18 cellular contexts compared by ENCODE assay signal in the genomic region with DNA sequence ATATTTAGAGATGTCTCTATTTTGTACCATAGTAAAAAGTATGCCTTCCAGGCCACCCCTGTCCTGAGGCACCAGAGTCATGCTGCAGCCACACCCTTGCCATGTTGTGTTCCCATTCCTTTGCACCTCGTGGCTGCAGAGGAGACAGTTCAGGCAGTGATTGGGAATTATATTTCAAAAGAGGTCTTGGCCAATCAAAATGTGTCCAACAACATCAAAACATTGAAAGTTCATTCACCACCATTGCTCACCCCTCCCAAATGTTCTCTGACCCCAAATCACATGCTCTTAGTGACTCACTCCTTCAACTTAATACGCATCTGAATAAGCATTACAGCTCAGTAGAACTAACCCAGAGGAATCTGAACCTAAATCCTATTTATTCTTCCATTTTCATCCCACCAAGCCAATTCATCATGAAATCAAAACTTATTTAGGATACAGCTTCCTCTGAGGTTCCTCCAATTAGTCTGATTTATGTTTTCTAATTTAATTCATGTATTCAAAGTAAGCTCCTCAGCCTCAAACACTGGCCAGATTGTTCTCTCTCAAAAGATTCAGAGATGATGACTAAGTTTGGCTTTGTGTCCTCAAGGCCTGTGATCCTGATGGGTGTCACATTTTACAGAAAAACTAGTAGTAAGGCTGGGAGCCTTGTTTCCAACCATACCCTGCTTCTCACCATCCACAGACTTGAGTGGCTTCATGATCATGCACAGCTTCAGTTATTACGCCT.
DNase-seq lines count a peak whose midpoint lies in the region; ATAC-seq and TF ChIP-seq lines count a peak whose summit lies in the region.
"Had no signal": no experiment of that assay in that cellular context is flagged by ENCODE, and none has a peak within 500 bp of the region (broad histone marks: within the 10 kb centered on the region; RNA-seq: fewer than 3 reads in every experiment).

No MANE protein-coding gene starts in this region.

- no peak overlapping the region for H3K4me3 ChIP-seq in gastrocnemius medialis

- no peaks in the 10 kb centered on the region for H3K27me3 Mint-ChIP-seq in activated CD8-positive, alpha-beta T cell treated with anti-CD3 and anti-CD28 coated beads, Interleukin-2, amount 10 ng/mL, durations not matched to agents 7 days and 5 days (ENCODE audit: low read depth)
- H3K27me3 Mint-ChIP-seq: activated naive CD8-positive, alpha-beta T cell treated with anti-CD3 and anti-CD28 coated beads, Interleukin-2, amount 10 ng/mL, durations not matched to agents 7 days and 5 days; central memory CD8-positive, alpha-beta T cell had no signal

- H3K27me3 ChIP-seq in gastrocnemius medialis, result no peaks in the 10 kb centered on the region

- in situ Hi-C loops in gastrocnemius medialis (cut with MboI; ENCODE audit: low sequenced_read_pairs in 4 of 4), result no loop called here

- peak overlapping the region in 1 of 4 donors; percentile 12 for H3K27ac ChIP-seq in gastrocnemius medialis

- POLR2A ChIA-PET in activated CD8-positive, alpha-beta T cell treated with anti-CD3 and anti-CD28 coated beads, Interleukin-2, amount 10 ng/mL, durations not matched to agents 7 days and 5 days (lab: Charles Lee), result no interaction called here

- H3K27ac Mint-ChIP-seq in activated CD8-positive, alpha-beta T cell treated with anti-CD3 and anti-CD28 coated beads, Interleukin-2, amount 10 ng/mL, durations not matched to agents 7 days and 5 days, result no peak overlapping the region
- H3K27ac Mint-ChIP-seq: activated naive CD8-positive, alpha-beta T cell treated with anti-CD3 and anti-CD28 coated beads, Interleukin-2, amount 10 ng/mL, durations not matched to agents 7 days and 5 days; HFFc6 had no signal

- TF ChIP-seq POLR2A in gastrocnemius medialis (IDR thresholded peaks at IDR 0.05), result no peak

- DNase-seq in GM04503 (ENCODE audit: low read depth) (peak; percentile 16), SW480 (ENCODE audit: low spot score) (peak; percentile 42), fibroblast of peridontal ligament (ENCODE audit: extremely low read depth) (peak; percentile 68), gastrocnemius medialis (peak in 1 of 2 donors; percentile 18), NCI-H345 (lab: John Stamatoyannopoulos, UW) (no peak)
- DNase-seq in activated naive CD4-positive, alpha-beta T cell (lab: John Stamatoyannopoulos, UW), result no peak
- DNase-seq in activated CD8-positive, alpha-beta T cell treated with anti-CD3 and anti-CD28 coated beads, Interleukin-2, amount 10 ng/mL, durations not matched to agents 7 days and 5 days, result no peak
- DNase-seq: activated CD4-positive, alpha-beta T cell treated with anti-CD3 and anti-CD28 coated beads for 4 hours; activated naive CD8-positive, alpha-beta T cell treated with anti-CD3 and anti-CD28 coated beads, Interleukin-2, amount 10 ng/mL, durations not matched to agents 7 days and 5 days; activated T-cell treated with anti-CD3 and anti-CD28 coated beads, Interleukin-2, amount 50 U/mL, for 1 hour; HFFc6; NCI-H1417 treated with DMSO at 0.1 percent for 48 hours; nucleus accumbens; SIG-M5; stimulated activated naive CD4-positive, alpha-beta T cell; T-helper 9 cell had no signal

- peak; percentile 47 to 68 for ATAC-seq in gastrocnemius medialis
- ATAC-seq in activated CD8-positive, alpha-beta T cell treated with anti-CD3 and anti-CD28 coated beads, Interleukin-2, amount 10 ng/mL, durations not matched to agents 7 days and 5 days, result no peak
- no peak for ATAC-seq in activated CD4-positive, CD25-positive, alpha-beta regulatory T cell treated with anti-CD3 and anti-CD28 coated beads, Interleukin-2, amount 50 U/mL, for 24 hours

- CTCF ChIA-PET in activated CD8-positive, alpha-beta T cell treated with anti-CD3 and anti-CD28 coated beads, Interleukin-2, amount 10 ng/mL, durations not matched to agents 7 days and 5 days (lab: Charles Lee), result no interaction called here

- no peak for TF ChIP-seq CTCF in gastrocnemius medialis (IDR thresholded peaks at IDR 0.05 in 4 of 5, conservative IDR thresholded peaks at IDR 0.05 in 1 of 5)

- no peaks in the 10 kb centered on the region for H3K4me1 Mint-ChIP-seq in activated CD8-positive, alpha-beta T cell treated with anti-CD3 and anti-CD28 coated beads, Interleukin-2, amount 10 ng/mL, durations not matched to agents 7 days and 5 days (ENCODE audit: low read depth)
- H3K4me1 Mint-ChIP-seq: activated naive CD8-positive, alpha-beta T cell treated with anti-CD3 and anti-CD28 coated beads, Interleukin-2, amount 10 ng/mL, durations not matched to agents 7 days and 5 days; central memory CD8-positive, alpha-beta T cell had no signal

- no peaks in the 10 kb centered on the region for H3K36me3 Mint-ChIP-seq in activated CD8-positive, alpha-beta T cell treated with anti-CD3 and anti-CD28 coated beads, Interleukin-2, amount 10 ng/mL, durations not matched to agents 7 days and 5 days (ENCODE audit: low read depth)
- H3K36me3 Mint-ChIP-seq: activated naive CD8-positive, alpha-beta T cell treated with anti-CD3 and anti-CD28 coated beads, Interleukin-2, amount 10 ng/mL, durations not matched to agents 7 days and 5 days had no signal

- no peaks in the 10 kb centered on the region for H3K4me1 ChIP-seq in gastrocnemius medialis

- H3K4me3 Mint-ChIP-seq in activated CD8-positive, alpha-beta T cell treated with anti-CD3 and anti-CD28 coated beads, Interleukin-2, amount 10 ng/mL, durations not matched to agents 7 days and 5 days, result no peak overlapping the region
- H3K4me3 Mint-ChIP-seq: activated naive CD8-positive, alpha-beta T cell treated with anti-CD3 and anti-CD28 coated beads, Interleukin-2, amount 10 ng/mL, durations not matched to agents 7 days and 5 days; central memory CD8-positive, alpha-beta T cell; HFFc6 had no signal

- H3K9me3 ChIP-seq in gastrocnemius medialis, result peaks cover 0 to 6% (median 3%) of the 10 kb centered on the region in 3 donors

- no peaks in the 10 kb centered on the region for H3K36me3 ChIP-seq in gastrocnemius medialis

- peaks cover 4% of the 10 kb centered on the region for H3K9me3 Mint-ChIP-seq in activated CD8-positive, alpha-beta T cell treated with anti-CD3 and anti-CD28 coated beads, Interleukin-2, amount 10 ng/mL, durations not matched to agents 7 days and 5 days (ENCODE audit: insufficient read depth)

- intact Hi-C loops in gastrocnemius medialis (cut with DNase I; ENCODE audit: low total_unique reads), result no loop called here

Comparison
In these comparisons a context has a peak if more than half of its experiments do, and no peak if none do; other contexts are left out.
1. DNase-seq: peak in GM04503 (single experiment), SW480 (single experiment) and fibroblast of peridontal ligament (single experiment); none in activated naive CD4-positive, alpha-beta T cell (0 of 4), activated CD8-positive, alpha-beta T cell treated with anti-CD3 and anti-CD28 coated beads, Interleukin-2, amount 10 ng/mL, durations not matched to agents 7 days and 5 days (single experiment) and NCI-H345 (single experiment).
2. ATAC-seq: peak in gastrocnemius medialis (2 of 2); none in activated CD8-positive, alpha-beta T cell treated with anti-CD3 and anti-CD28 coated beads, Interleukin-2, amount 10 ng/mL, durations not matched to agents 7 days and 5 days (single experiment) and activated CD4-positive, CD25-positive, alpha-beta regulatory T cell treated with anti-CD3 and anti-CD28 coated beads, Interleukin-2, amount 50 U/mL, for 24 hours (0 of 2).